In the genomic region with DNA sequence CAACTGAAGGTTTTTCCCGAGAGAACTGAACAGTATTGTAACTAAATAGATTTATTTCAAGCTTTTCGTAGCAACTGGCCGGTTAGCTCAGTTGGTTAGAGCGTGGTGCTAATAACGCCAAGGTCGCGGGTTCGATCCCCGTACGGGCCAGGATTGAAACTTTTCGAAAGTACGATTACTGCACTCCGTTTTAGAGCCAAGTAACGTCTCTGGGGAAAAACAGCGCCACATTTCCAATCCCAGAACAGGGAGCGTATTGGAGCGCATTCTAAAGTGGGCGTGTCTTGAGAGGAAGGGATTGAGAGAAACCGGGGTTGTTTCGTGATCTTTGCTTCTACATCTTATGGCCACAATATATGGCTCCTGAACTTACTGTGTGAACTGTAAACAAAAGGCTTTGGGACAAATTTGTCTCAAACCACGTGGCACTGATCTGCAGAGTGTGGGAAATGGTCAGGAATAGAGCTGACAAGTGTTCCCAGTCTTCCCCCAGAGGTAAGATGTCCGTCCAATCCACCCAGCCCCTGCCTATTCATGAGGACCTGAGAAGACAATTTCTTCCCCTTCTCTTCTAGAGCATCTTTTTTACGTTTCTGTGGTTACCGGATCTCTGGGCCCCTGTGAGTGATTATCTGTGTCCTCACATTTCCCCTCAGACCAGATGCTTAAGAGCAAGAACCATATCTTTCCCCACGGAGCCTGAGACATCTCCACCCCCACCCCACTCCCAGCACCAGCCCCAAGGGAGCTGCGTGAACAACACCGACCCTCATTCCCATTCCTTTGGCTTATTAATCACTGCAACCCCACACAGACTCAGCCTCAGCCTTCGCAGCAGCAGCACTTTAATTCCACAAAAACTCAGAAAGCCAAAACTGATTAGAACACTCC, we compare ENCODE assay signal across 1 cellular context.
TF ChIP-seq lines count a peak whose summit lies in the region.

No MANE protein-coding gene starts in this region.

TF ChIP-seq in HepG2, 621 proteins besides CTCF, POLR2A, EP300 and RAD21 (continued from another document and continues in another):
- TF ChIP-seq, protein P1, sequence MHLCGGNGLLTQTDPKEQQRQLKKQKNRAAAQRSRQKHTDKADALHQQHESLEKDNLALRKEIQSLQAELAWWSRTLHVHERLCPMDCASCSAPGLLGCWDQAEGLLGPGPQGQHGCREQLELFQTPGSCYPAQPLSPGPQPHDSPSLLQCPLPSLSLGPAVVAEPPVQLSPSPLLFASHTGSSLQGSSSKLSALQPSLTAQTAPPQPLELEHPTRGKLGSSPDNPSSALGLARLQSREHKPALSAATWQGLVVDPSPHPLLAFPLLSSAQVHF (CRISPR knock-in tag; IDR thresholded peaks at IDR 0.05), result 0 out of 2 replicates have a peak, but pooled peaks have one; percentile 35
- peak; percentile 5 for TF ChIP-seq SRSF1 (optimal IDR thresholded peaks at IDR 0.05; ENCODE audit: low read depth, low read length)
- no peak for TF ChIP-seq ZNF10 (CRISPR knock-in tag; IDR thresholded peaks at IDR 0.05; ENCODE audit: borderline replicate concordance, low read depth)
- TF ChIP-seq ZSCAN21 (CRISPR knock-in tag; IDR thresholded peaks at IDR 0.05; ENCODE audit: borderline replicate concordance), result no peak; the same call in 1 of the 2 replicates
- no peak for TF ChIP-seq ZSCAN12 (CRISPR knock-in tag; IDR thresholded peaks at IDR 0.05)
- no peak for TF ChIP-seq ZNF652 (CRISPR knock-in tag; IDR thresholded peaks at IDR 0.05; ENCODE audit: borderline replicate concordance, low read depth)
- TF ChIP-seq CEBPG (CRISPR knock-in tag; IDR thresholded peaks at IDR 0.05), result peak; percentile 48; the same call in 1 of the 2 replicates
- TF ChIP-seq NFKBIZ (CRISPR knock-in tag; IDR thresholded peaks at IDR 0.05), result no peak
- TF ChIP-seq AGO1 (IDR thresholded peaks at IDR 0.05; ENCODE audit: low read depth, low read length, poor library complexity, severe bottlenecking), result no peak
- TF ChIP-seq, protein P2, sequence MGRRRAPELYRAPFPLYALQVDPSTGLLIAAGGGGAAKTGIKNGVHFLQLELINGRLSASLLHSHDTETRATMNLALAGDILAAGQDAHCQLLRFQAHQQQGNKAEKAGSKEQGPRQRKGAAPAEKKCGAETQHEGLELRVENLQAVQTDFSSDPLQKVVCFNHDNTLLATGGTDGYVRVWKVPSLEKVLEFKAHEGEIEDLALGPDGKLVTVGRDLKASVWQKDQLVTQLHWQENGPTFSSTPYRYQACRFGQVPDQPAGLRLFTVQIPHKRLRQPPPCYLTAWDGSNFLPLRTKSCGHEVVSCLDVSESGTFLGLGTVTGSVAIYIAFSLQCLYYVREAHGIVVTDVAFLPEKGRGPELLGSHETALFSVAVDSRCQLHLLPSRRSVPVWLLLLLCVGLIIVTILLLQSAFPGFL (CRISPR knock-in tag; IDR thresholded peaks at IDR 0.05), result no peak
- TF ChIP-seq NFRKB (IDR thresholded peaks at IDR 0.05), result no peak
- TF ChIP-seq, protein P3, sequence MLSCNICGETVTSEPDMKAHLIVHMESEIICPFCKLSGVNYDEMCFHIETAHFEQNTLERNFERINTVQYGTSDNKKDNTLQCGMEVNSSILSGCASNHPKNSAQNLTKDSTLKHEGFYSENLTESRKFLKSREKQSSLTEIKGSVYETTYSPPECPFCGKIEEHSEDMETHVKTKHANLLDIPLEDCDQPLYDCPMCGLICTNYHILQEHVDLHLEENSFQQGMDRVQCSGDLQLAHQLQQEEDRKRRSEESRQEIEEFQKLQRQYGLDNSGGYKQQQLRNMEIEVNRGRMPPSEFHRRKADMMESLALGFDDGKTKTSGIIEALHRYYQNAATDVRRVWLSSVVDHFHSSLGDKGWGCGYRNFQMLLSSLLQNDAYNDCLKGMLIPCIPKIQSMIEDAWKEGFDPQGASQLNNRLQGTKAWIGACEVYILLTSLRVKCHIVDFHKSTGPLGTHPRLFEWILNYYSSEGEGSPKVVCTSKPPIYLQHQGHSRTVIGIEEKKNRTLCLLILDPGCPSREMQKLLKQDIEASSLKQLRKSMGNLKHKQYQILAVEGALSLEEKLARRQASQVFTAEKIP (CRISPR knock-in tag; IDR thresholded peaks at IDR 0.05; ENCODE audit: borderline replicate concordance), result no peak
- no peak; the same call in 1 of the 2 replicates for TF ChIP-seq ZNF343 (CRISPR knock-in tag; IDR thresholded peaks at IDR 0.05)
- TF ChIP-seq ZNF160 (CRISPR knock-in tag; IDR thresholded peaks at IDR 0.05), result no peak
- TF ChIP-seq, protein P4, sequence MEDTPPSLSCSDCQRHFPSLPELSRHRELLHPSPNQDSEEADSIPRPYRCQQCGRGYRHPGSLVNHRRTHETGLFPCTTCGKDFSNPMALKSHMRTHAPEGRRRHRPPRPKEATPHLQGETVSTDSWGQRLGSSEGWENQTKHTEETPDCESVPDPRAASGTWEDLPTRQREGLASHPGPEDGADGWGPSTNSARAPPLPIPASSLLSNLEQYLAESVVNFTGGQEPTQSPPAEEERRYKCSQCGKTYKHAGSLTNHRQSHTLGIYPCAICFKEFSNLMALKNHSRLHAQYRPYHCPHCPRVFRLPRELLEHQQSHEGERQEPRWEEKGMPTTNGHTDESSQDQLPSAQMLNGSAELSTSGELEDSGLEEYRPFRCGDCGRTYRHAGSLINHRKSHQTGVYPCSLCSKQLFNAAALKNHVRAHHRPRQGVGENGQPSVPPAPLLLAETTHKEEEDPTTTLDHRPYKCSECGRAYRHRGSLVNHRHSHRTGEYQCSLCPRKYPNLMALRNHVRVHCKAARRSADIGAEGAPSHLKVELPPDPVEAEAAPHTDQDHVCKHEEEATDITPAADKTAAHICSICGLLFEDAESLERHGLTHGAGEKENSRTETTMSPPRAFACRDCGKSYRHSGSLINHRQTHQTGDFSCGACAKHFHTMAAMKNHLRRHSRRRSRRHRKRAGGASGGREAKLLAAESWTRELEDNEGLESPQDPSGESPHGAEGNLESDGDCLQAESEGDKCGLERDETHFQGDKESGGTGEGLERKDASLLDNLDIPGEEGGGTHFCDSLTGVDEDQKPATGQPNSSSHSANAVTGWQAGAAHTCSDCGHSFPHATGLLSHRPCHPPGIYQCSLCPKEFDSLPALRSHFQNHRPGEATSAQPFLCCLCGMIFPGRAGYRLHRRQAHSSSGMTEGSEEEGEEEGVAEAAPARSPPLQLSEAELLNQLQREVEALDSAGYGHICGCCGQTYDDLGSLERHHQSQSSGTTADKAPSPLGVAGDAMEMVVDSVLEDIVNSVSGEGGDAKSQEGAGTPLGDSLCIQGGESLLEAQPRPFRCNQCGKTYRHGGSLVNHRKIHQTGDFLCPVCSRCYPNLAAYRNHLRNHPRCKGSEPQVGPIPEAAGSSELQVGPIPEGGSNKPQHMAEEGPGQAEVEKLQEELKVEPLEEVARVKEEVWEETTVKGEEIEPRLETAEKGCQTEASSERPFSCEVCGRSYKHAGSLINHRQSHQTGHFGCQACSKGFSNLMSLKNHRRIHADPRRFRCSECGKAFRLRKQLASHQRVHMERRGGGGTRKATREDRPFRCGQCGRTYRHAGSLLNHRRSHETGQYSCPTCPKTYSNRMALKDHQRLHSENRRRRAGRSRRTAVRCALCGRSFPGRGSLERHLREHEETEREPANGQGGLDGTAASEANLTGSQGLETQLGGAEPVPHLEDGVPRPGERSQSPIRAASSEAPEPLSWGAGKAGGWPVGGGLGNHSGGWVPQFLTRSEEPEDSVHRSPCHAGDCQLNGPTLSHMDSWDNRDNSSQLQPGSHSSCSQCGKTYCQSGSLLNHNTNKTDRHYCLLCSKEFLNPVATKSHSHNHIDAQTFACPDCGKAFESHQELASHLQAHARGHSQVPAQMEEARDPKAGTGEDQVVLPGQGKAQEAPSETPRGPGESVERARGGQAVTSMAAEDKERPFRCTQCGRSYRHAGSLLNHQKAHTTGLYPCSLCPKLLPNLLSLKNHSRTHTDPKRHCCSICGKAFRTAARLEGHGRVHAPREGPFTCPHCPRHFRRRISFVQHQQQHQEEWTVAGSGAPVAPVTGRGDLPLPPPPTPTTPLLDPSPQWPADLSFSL (CRISPR knock-in tag; IDR thresholded peaks at IDR 0.05), result no peak; the same call in 1 of the 2 replicates
- TF ChIP-seq ZBTB42 (CRISPR knock-in tag; IDR thresholded peaks at IDR 0.05), result no peak
- no peak for TF ChIP-seq HOXA9 (CRISPR knock-in tag; IDR thresholded peaks at IDR 0.05; ENCODE audit: borderline replicate concordance)
- TF ChIP-seq, protein P5, sequence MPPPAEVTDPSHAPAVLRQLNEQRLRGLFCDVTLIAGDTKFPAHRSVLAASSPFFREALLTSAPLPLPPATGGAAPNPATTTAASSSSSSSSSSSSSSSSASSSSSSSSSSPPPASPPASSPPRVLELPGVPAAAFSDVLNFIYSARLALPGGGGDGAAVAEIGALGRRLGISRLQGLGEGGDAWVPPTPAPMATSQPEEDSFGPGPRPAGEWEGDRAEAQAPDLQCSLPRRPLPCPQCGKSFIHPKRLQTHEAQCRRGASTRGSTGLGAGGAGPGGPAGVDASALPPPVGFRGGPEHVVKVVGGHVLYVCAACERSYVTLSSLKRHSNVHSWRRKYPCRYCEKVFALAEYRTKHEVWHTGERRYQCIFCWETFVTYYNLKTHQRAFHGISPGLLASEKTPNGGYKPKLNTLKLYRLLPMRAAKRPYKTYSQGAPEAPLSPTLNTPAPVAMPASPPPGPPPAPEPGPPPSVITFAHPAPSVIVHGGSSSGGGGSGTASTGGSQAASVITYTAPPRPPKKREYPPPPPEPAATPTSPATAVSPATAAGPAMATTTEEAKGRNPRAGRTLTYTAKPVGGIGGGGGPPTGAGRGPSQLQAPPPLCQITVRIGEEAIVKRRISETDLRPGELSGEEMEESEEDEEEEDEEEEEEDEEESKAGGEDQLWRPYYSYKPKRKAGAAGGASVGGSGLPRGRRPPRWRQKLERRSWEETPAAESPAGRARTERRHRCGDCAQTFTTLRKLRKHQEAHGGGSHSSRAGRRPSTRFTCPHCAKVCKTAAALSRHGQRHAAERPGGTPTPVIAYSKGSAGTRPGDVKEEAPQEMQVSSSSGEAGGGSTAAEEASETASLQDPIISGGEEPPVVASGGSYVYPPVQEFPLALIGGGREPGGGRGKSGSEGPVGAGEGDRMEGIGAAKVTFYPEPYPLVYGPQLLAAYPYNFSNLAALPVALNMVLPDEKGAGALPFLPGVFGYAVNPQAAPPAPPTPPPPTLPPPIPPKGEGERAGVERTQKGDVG (CRISPR knock-in tag; IDR thresholded peaks at IDR 0.05; ENCODE audit: borderline replicate concordance), result no peak
- TF ChIP-seq, protein P6, sequence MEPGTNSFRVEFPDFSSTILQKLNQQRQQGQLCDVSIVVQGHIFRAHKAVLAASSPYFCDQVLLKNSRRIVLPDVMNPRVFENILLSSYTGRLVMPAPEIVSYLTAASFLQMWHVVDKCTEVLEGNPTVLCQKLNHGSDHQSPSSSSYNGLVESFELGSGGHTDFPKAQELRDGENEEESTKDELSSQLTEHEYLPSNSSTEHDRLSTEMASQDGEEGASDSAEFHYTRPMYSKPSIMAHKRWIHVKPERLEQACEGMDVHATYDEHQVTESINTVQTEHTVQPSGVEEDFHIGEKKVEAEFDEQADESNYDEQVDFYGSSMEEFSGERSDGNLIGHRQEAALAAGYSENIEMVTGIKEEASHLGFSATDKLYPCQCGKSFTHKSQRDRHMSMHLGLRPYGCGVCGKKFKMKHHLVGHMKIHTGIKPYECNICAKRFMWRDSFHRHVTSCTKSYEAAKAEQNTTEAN (CRISPR knock-in tag; conservative IDR thresholded peaks at IDR 0.05), result no peak
- TF ChIP-seq PLRG1 (conservative IDR thresholded peaks at IDR 0.05), result no peak
- TF ChIP-seq, protein P7, sequence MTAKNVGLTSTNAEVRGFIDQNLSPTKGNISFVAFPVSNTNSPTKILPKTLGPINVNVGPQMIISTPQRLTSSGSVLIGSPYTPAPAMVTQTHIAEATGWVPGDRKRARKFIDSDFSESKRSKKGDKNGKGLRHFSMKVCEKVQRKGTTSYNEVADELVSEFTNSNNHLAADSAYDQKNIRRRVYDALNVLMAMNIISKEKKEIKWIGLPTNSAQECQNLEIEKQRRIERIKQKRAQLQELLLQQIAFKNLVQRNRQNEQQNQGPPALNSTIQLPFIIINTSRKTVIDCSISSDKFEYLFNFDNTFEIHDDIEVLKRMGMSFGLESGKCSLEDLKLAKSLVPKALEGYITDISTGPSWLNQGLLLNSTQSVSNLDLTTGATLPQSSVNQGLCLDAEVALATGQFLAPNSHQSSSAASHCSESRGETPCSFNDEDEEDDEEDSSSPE (CRISPR knock-in tag; IDR thresholded peaks at IDR 0.05), result peak; percentile 82
